Comparison of ENCODE assay signal across 8 cellular contexts in genomic region chr20:35994994-35995453, GRCh38. TPM values are rescaled to one million over a fixed set of nuclear protein-coding genes. Genes with fewer than 3 reads are reported as not detected.
DNase-seq lines count a peak whose midpoint lies in the region; ATAC-seq and TF ChIP-seq lines count a peak whose summit lies in the region.

No MANE protein-coding gene starts in this region.

- H4K20me1 ChIP-seq in Karpas-422 (ENCODE audit: insufficient read depth, low read depth, low read length) (no peaks in the 10 kb centered on the region), OCI-LY3 (ENCODE audit: insufficient read depth, low read length) (no peaks in the 10 kb centered on the region)

- H3K36me3 ChIP-seq in Karpas-422 (ENCODE audit: insufficient read depth, low read length) (no peaks in the 10 kb centered on the region), OCI-LY3 (replicated peaks; ENCODE audit: low read depth, low read length) (no peaks in the 10 kb centered on the region), mucosa of descending colon (ENCODE audit: low read depth) (no peaks in the 10 kb centered on the region)

- H2AFZ ChIP-seq in Karpas-422 (ENCODE audit: low read length) (no peak overlapping the region), OCI-LY3 (ENCODE audit: low read depth, low read length) (no peak overlapping the region)

- H3K9me3 ChIP-seq in Karpas-422 (ENCODE audit: low read length) (no peaks in the 10 kb centered on the region), OCI-LY3 (ENCODE audit: insufficient read depth, low read length) (no peaks in the 10 kb centered on the region), mucosa of descending colon (peaks cover 1% of the 10 kb centered on the region)

- TF ChIP-seq CTCF in OCI-LY3 (IDR thresholded peaks at IDR 0.05; ENCODE audit: low read depth, low read length) (peak; percentile 98), mucosa of descending colon (IDR thresholded peaks at IDR 0.05) (peak; percentile 86)

- H3K9me2 ChIP-seq in Karpas-422 (replicated peaks; ENCODE audit: insufficient read depth, low read length): no peaks in the 10 kb centered on the region

- H3K27ac ChIP-seq in Karpas-422 (ENCODE audit: low read length) (no peak overlapping the region), OCI-LY3 (ENCODE audit: low read length) (no peak overlapping the region), epithelial cell of prostate (no peak overlapping the region)

- H3K79me2 ChIP-seq in Karpas-422 (ENCODE audit: low read length): no peaks in the 10 kb centered on the region
- H3K79me2 ChIP-seq in OCI-LY3 (ENCODE audit: low read length): no peaks in the 10 kb centered on the region

- intact Hi-C loops in mucosa of descending colon (cut with DNase I, micrococcal nuclease): loop anchor here in 1 of 2 donors (5.0 kb wide), 1 partner anchor 142 kb away; no protein-coding TSS in a partner anchor

- H3K4me3 ChIP-seq in Karpas-422 (ENCODE audit: low read length) (no peak overlapping the region), OCI-LY3 (ENCODE audit: low read length) (no peak overlapping the region), mucosa of descending colon (no peak overlapping the region)

- H3K9ac ChIP-seq in Karpas-422 (ENCODE audit: low read length) (no peak overlapping the region), OCI-LY3 (ENCODE audit: low read length) (no peak overlapping the region)

- in situ Hi-C loops in Caki2 (cut with HindIII; ENCODE audit: low pct_unique_long_range_greater_than_20kb, low sequenced_read_pairs): no loop called here

- ATAC-seq in mucosa of descending colon (peak; percentile 95), HG03469 (IDR thresholded peaks at IDR 0.05; ENCODE audit: unreplicated experiment) (no peak)

- DNase-seq in Caki2 (ENCODE audit: low read depth) (peak; percentile 72), Karpas-422 (peak; percentile 93), epithelial cell of prostate (ENCODE audit: low read depth, low spot score) (peak; percentile 16), mucosa of descending colon (peak; percentile 79 to 94 (median 90))
- peak; percentile 87 for DNase-seq in activated CD8-positive, alpha-beta memory T cell treated with anti-CD3 and anti-CD28 coated beads, Interleukin-2, amount 50 U/mL, for 48 hours
- peak; percentile 70 for DNase-seq in stimulated activated CD8-positive, alpha-beta memory T cell treated with anti-CD3 and anti-CD28 coated beads, Interleukin-4, amount 100 ng/mL, for 24 hours (ENCODE audit: low read depth)

- H3K27me3 ChIP-seq in Karpas-422 (ENCODE audit: low read length): no peaks in the 10 kb centered on the region
- peaks cover 6% of the 10 kb centered on the region; the same call in 1 of the 2 replicates for H3K27me3 ChIP-seq in OCI-LY3 (ENCODE audit: low read depth, low read length)

- H3K4me2 ChIP-seq in Karpas-422 (ENCODE audit: low read depth, low read length, poor library complexity, severe bottlenecking) (no peak overlapping the region), OCI-LY3 (ENCODE audit: low read length) (no peak overlapping the region)

- H3K4me1 ChIP-seq in Karpas-422 (ENCODE audit: low read length) (peaks cover 25% of the 10 kb centered on the region), OCI-LY3 (ENCODE audit: low read length) (peaks cover 7% of the 10 kb centered on the region; the same call in 1 of the 2 replicates), mucosa of descending colon (ENCODE audit: low read depth) (no peaks in the 10 kb centered on the region)

RNA-seq across cellular contexts. Expression of gene CNBD2, which starts 26.6 kb away (rescaled TPM):
- total RNA-seq in Caki2 (2014; rRNA removed; shearing (Covaris generic); ENCODE audit: low replicate concordance): 2.4 and 6.8 TPM in 2 replicates
- 8.4 and 10.4 TPM in 2 replicates for total RNA-seq in Karpas-422 (2014; rRNA removed; shearing (Covaris generic); ENCODE audit: low replicate concordance)
- 1 to 10 TPM; 3.7 to 6.2 (median 4.4) TPM for total RNA-seq in mucosa of descending colon

RNA-seq across cellular contexts. Expression of gene SCAND1, which starts 40.7 kb away (rescaled TPM):
- 172 and 204 TPM in 2 replicates for total RNA-seq in Caki2 (2014; rRNA removed; shearing (Covaris generic); ENCODE audit: low replicate concordance)
- total RNA-seq in Karpas-422 (2014; rRNA removed; shearing (Covaris generic); ENCODE audit: low replicate concordance): 75.9 and 123 TPM in 2 replicates
- 10 to 100 TPM; 55.3 to 80.4 (median 60.7) TPM for total RNA-seq in mucosa of descending colon

Comparison
In these comparisons a context has a peak if more than half of its experiments do, and no peak if none do; other contexts are left out.
1. DNase-seq: peak in every context shown above with its lines; median percentile 93 in Karpas-422; 90 in mucosa of descending colon; 87 in activated CD8-positive, alpha-beta memory T cell treated with anti-CD3 and anti-CD28 coated beads, Interleukin-2, amount 50 U/mL, for 48 hours; 72 in Caki2; 70 in stimulated activated CD8-positive, alpha-beta memory T cell treated with anti-CD3 and anti-CD28 coated beads, Interleukin-4, amount 100 ng/mL, for 24 hours; 16 in epithelial cell of prostate.